8 cellular contexts compared by ENCODE assay signal in the genomic region with DNA sequence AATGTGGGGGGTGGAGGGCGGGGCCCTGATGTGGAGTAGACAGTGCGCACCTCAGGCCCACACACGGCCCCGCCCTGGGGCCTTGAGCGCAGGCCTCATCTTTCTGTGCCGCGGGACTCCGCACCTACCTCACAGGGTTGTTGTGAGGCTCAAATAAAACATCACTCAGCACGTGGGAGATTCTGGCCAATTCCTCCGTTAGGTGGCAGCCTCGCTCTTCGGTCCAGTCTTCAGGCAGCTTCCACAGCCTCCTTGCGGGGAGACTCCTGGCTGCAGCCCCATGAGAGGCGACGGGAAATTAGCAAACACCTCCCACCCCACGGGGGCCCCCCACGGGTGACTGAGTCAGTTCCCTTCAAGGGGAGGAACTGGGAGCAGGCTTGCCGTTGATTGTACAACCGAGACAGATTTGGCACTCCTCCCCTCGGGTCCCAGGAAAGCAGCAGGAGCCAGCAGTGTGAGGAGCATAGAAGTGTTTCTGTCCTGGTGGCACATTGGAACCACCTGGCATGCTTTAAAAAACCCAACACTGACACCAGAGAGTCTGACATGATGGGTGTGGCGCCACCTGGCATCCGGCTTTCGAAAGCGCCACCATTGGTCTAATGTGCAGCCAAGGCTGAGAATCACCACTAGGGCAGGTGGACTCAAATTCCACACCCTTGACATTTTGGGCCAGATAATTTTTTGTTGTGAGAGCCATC. TPM values are rescaled to one million over a fixed set of nuclear protein-coding genes. Genes with fewer than 3 reads are reported as not detected.
DNase-seq lines count a peak whose midpoint lies in the region; ATAC-seq and TF ChIP-seq lines count a peak whose summit lies in the region.

No MANE protein-coding gene starts in this region.

- no peaks in the 10 kb centered on the region for H3K27me3 ChIP-seq in BE2C
- no peaks in the 10 kb centered on the region for H3K27me3 ChIP-seq in neural cell (ENCODE audit: insufficient read depth, low read depth, low read length)

- TF ChIP-seq RAD21 in neural cell (conservative IDR thresholded peaks at IDR 0.05) = peak; percentile 86

- TF ChIP-seq EP300 in neural cell (conservative IDR thresholded peaks at IDR 0.05; ENCODE audit: poor library complexity, severe bottlenecking) = no peak

- DNase-seq in BE2C = peak; percentile 78
- peak; percentile 46 for DNase-seq in HuH-7 (ENCODE audit: low spot score)
- DNase-seq in RKO (ENCODE audit: low spot score) = peak; percentile 28
- DNase-seq in erythroblast (lab: John Stamatoyannopoulos, UW) = peak; percentile 34 to 60

- no peaks in the 10 kb centered on the region for H3K9me3 ChIP-seq in BE2C
- no peaks in the 10 kb centered on the region for H3K9me3 ChIP-seq in neural cell (ENCODE audit: low read length)

- no peaks in the 10 kb centered on the region for H4K20me1 ChIP-seq in neural cell (ENCODE audit: insufficient read depth)

- H3F3A ChIP-seq in neural cell (ENCODE audit: insufficient read depth, low read length, poor library complexity, severe bottlenecking) = no peaks in the 10 kb centered on the region

- no peaks in the 10 kb centered on the region for H3K79me2 ChIP-seq in neural cell (replicated peaks; ENCODE audit: insufficient read depth, low read length)

- no peaks in the 10 kb centered on the region for H3K9me2 ChIP-seq in neural cell (ENCODE audit: insufficient read depth, low read length)

- TF ChIP-seq CTCF in BE2C (IDR thresholded peaks at IDR 0.05; ENCODE audit: low read depth, low read length) (peak; percentile 80), neural cell (IDR thresholded peaks at IDR 0.05; ENCODE audit: poor library complexity, severe bottlenecking) (peak; percentile 81)

- no peak overlapping the region for H3K4me2 ChIP-seq in neural cell (ENCODE audit: low read length)

- no peak for TF ChIP-seq POLR2A in erythroblast (IDR thresholded peaks at IDR 0.05; ENCODE audit: low read length)

- H3K27ac ChIP-seq in neural cell (ENCODE audit: low read length) = no peak overlapping the region

- H3K36me3 ChIP-seq in BE2C (no peaks in the 10 kb centered on the region), neural cell (ENCODE audit: insufficient read depth, low read length) (no peaks in the 10 kb centered on the region)

- H3K4me1 ChIP-seq in BE2C = no peaks in the 10 kb centered on the region

- H3K9ac ChIP-seq in neural cell (ENCODE audit: low read length) = no peak overlapping the region

- peak overlapping the region; percentile 40 for H3K4me3 ChIP-seq in BE2C (ENCODE audit: low read depth, low read length)
- no peak overlapping the region for H3K4me3 ChIP-seq in neural cell (ENCODE audit: low read length)

- ATAC-seq in GM18517 (IDR thresholded peaks at IDR 0.05; ENCODE audit: unreplicated experiment) (no peak), GM18907 (IDR thresholded peaks at IDR 0.05; ENCODE audit: unreplicated experiment) (no peak), GM19324 (IDR thresholded peaks at IDR 0.05; ENCODE audit: low FRiP score, unreplicated experiment) (no peak)

- no peak overlapping the region for H2AFZ ChIP-seq in neural cell (ENCODE audit: low read depth, low read length)

TF ChIP-seq in neural cell, 6 proteins besides CTCF, POLR2A, EP300 and RAD21:
- TF ChIP-seq SMC3 (conservative IDR thresholded peaks at IDR 0.05; ENCODE audit: poor library complexity) = peak; percentile 82
- TF ChIP-seq MXI1 (conservative IDR thresholded peaks at IDR 0.05; ENCODE audit: poor library complexity, severe bottlenecking) = peak; percentile 27
- no peak for TF ChIP-seq TAF1 (IDR thresholded peaks at IDR 0.05; ENCODE audit: low read depth)
- no peak for TF ChIP-seq EZH2 (IDR thresholded peaks at IDR 0.05; ENCODE audit: borderline replicate concordance, insufficient read depth, low read length, poor library complexity, severe bottlenecking)

RNA-seq across cellular contexts. Expression of gene MRM1, which starts 7.6 kb away (rescaled TPM):
- 7.3 TPM for polyA plus RNA-seq in BE2C (2012; ENCODE audit: insufficient read depth, insufficient read length, low read depth)
- polyA plus RNA-seq in neural cell = 1.8 and 4.0 TPM in 2 replicates
- 2.7 and 3.2 TPM in 2 replicates for polyA minus RNA-seq in neural cell

RNA-seq across cellular contexts. Expression of gene DHRS11, which starts 17.3 kb away (rescaled TPM):
- 7.1 TPM for polyA plus RNA-seq in BE2C (2012; ENCODE audit: insufficient read depth, insufficient read length, low read depth)
- polyA plus RNA-seq in neural cell = 13.4 and 18.6 TPM in 2 replicates
- polyA minus RNA-seq in neural cell = 11.7 and 16.9 TPM in 2 replicates

Comparison
In these comparisons a context has a peak if more than half of its experiments do, and no peak if none do; other contexts are left out.
1. DNase-seq: peak in every context shown above with its lines; median percentile 78 in BE2C; 47 in erythroblast; 46 in HuH-7; 28 in RKO.